ENCODE assay signal across 8 cellular contexts in the genomic region with DNA sequence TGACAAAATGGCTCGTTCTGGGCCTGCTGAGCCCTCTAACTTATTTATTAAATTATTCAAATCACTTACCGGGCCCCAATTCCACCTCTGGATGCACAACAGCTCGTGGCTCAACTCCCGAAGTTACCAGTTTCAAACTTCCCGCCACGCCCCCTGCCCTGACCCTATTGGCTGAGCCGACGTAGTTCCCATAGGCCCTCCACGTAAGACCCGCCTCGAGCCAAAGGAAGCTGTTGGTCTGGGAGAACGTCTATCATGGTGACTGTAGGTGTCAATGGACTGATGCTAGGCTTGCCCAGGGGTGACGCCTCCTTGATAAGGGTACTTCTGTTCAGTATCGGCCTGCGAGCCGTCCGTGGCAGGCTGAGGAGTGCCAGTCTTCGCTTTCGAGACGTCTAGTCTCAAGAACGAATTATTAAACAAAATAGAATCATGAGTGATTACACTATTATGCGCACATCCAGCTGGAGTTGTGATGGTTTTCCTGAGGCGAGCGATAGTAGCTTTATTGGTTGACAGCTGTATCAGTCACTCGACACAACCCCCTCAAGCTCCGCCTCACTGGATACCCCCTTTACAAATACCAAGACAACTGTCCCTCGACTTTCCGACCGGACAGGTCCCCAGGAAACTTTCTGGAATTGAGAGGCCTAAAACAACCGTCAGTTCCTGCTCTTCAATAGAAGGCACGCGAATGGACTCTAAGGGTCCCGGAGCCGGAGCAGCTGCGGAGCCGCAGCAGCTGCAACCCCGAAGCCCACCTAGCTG. TPM values are rescaled to one million over a fixed set of nuclear protein-coding genes. Genes with fewer than 3 reads are reported as not detected.
DNase-seq lines count a peak whose midpoint lies in the region; ATAC-seq and TF ChIP-seq lines count a peak whose summit lies in the region.

A gene (minus strand): TSS at position 134 of the 768 bp plus-strand sequence. CDS start 334 bp downstream, outside the sequence.

- 0 to 1% (median 0%) methylated on average over 36 to 37 of the region's 37 CpGs for WGBS in spleen, 5 donors

- DNase-seq in AG08396 (ENCODE audit: low spot score): peak; percentile 99
- peak; percentile 99 for DNase-seq in NCI-H345 treated with DMSO at 0.1 percent for 48 hours (lab: John Stamatoyannopoulos, UW; ENCODE audit: unreplicated experiment)
- peak; percentile 76 to 85 (median 82) for DNase-seq in activated CD4-positive, CD25-positive, alpha-beta regulatory T cell (lab: John Stamatoyannopoulos, UW)
- DNase-seq in central memory CD4-positive, alpha-beta T cell: peak; percentile 92
- peak; percentile 97 for DNase-seq in inferior parietal cortex (ENCODE audit: extremely low spot score)
- DNase-seq in spleen: peak; percentile 94

- intact Hi-C loops in spleen (cut with DNase I; ENCODE audit: low total_unique reads): loop anchor here (10.0 kb wide), 1 partner anchor 287 kb away; a partner anchor contains a TSS

- H3K36me3 ChIP-seq in spleen: peaks cover 0 to 41% (median 10%) of the 10 kb centered on the region in 6 donors

- TF ChIP-seq POLR2A in spleen (IDR thresholded peaks at IDR 0.05): peak in 2 of 3 donors; percentile 70 to 89

- no peaks in the 10 kb centered on the region for H3K27me3 ChIP-seq in spleen (replicated peaks in 1 of 7)

- no peaks in the 10 kb centered on the region for H3K9me3 ChIP-seq in spleen

- ATAC-seq in GM19023 (IDR thresholded peaks at IDR 0.05; ENCODE audit: unreplicated experiment) (peak; percentile 45), HG03280 (IDR thresholded peaks at IDR 0.05; ENCODE audit: unreplicated experiment) (peak; percentile 52)

- peaks cover 14 to 45% (median 25%) of the 10 kb centered on the region in 6 donors for H3K4me1 ChIP-seq in spleen

- H3K27ac ChIP-seq in spleen: peak within 1 kb of the TSS; percentile 82 to 98 (median 97)

- peak in 2 of 11 experiments; percentile 11 to 13 for TF ChIP-seq CTCF in spleen (IDR thresholded peaks at IDR 0.05 in 8 of 11, conservative IDR thresholded peaks at IDR 0.05 in 3 of 11)

- H3K4me3 ChIP-seq in spleen: peak within 1 kb of the TSS; percentile 33 to 95 (median 68)

RNA-seq across cellular contexts. Expression of the gene that starts here (rescaled TPM):
- 10 to 100 TPM in 1 of 7 donors, 1 to 10 TPM in 6; 1.9 to 10.2 (median 5.8) TPM for total RNA-seq in spleen
- 10 to 100 TPM in 1 of 3 donors, 1 to 10 TPM in 2; 3.6 to 18.1 (median 5.1) TPM for polyA plus RNA-seq in spleen

Comparison
In these comparisons a context has a peak if more than half of its experiments do, and no peak if none do; other contexts are left out.
1. Peak in every context shown above with its lines: DNase-seq, ATAC-seq, H3K4me3 ChIP-seq and H3K27ac ChIP-seq.